In the genomic region with DNA sequence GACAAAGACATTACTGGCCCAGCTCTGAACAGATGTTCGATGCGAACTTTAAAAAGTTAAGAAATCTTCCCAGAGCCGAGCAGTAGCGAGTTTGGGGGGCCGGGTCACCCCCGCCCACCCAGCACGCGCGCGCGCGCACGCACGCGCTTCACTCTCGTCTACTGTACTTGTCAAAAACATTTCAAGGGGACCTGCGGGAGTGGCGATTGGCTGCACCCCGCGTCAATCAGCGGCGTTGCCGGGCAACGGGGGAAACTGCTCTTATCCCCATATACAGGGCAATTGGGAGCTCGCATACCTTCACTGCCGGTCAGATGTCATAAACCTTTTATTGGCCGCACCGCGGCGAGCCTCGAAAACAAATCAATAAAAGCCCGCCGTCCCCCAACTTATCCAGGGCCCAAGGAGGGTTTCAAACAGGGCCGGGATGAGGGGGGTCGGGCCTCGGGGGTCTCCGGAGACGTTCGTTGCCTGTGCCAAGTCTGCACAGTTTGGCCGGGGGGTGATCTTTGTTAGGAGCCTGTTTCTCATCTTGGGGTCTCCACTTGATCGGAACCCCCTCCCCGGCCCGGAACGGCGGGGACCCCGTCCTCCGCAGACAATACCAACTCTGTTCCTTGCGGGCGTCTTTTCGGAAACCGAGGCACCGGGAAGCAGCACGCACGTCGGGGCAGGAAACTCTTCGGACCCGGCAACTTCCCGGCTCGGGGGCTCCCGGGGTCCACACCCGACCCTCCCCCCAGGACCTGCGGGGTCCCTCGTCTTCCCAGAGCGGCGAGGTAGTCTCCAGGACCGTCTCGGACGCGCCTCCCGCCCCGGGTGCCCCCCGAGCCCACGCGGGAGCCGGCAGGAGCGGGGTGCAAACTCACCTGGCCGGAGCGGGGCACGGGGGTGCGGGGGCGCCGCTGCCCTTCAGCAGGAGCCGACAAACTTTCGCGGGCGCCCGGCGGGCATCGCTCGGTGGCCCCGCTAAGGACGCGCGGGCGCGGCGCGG, we compare ENCODE assay signal across 9 cellular contexts. TPM values are rescaled to one million over a fixed set of nuclear protein-coding genes. Genes with fewer than 3 reads are reported as not detected.
DNase-seq lines count a peak whose midpoint lies in the region; ATAC-seq and FAIRE-seq lines count a peak whose summit lies in the region.
"Had no signal": no experiment of that assay in that cellular context is flagged by ENCODE, and none has a peak within 500 bp of the region (broad histone marks: within the 10 kb centered on the region; RNA-seq: fewer than 3 reads in every experiment).

No MANE protein-coding gene starts in this region.

- DNase-seq in Ammon's horn (ENCODE audit: low spot score) (peak; percentile 96), GM19239 (ENCODE audit: insufficient read length, low spot score) (peak; percentile 98), NCI-H524 treated with DMSO at 0.1 percent for 48 hours (lab: John Stamatoyannopoulos, UW) (peak; percentile 97), cortex of kidney (lab: John Stamatoyannopoulos, UW) (peak; percentile 89), left kidney (ENCODE audit: low read depth, low spot score) (peak; percentile 99)
- DNase-seq in activated CD4-positive, alpha-beta T cell treated with anti-CD3 and anti-CD28 coated beads, Interleukin-2, amount 10 ng/mL, durations not matched to agents 7 days and 5 days = peak; percentile 98
- peak; percentile 98 for DNase-seq in stimulated activated CD4-positive, alpha-beta T cell treated with anti-CD3 and anti-CD28 coated beads, Interleukin-1b, Interleukin-23, amount 100 ng/mL, for 48 hours

- peak; percentile 78 for ATAC-seq in HG03442 (IDR thresholded peaks at IDR 0.05; ENCODE audit: unreplicated experiment)

- H3K4me1 Mint-ChIP-seq in activated CD4-positive, alpha-beta T cell treated with anti-CD3 and anti-CD28 coated beads, Interleukin-2, amount 10 ng/mL, durations not matched to agents 7 days and 5 days = peaks cover 52% of the 10 kb centered on the region

- peak overlapping the region; percentile 84 for H3K27ac Mint-ChIP-seq in activated CD4-positive, alpha-beta T cell treated with anti-CD3 and anti-CD28 coated beads, Interleukin-2, amount 10 ng/mL, durations not matched to agents 7 days and 5 days

- H3K36me3 Mint-ChIP-seq in activated CD4-positive, alpha-beta T cell treated with anti-CD3 and anti-CD28 coated beads, Interleukin-2, amount 10 ng/mL, durations not matched to agents 7 days and 5 days (ENCODE audit: low read depth) = peaks cover 17% of the 10 kb centered on the region

- no peaks in the 10 kb centered on the region for H3K9me3 Mint-ChIP-seq in activated CD4-positive, alpha-beta T cell treated with anti-CD3 and anti-CD28 coated beads, Interleukin-2, amount 10 ng/mL, durations not matched to agents 7 days and 5 days

- peak overlapping the region; percentile 83 for H3K4me3 Mint-ChIP-seq in activated CD4-positive, alpha-beta T cell treated with anti-CD3 and anti-CD28 coated beads, Interleukin-2, amount 10 ng/mL, durations not matched to agents 7 days and 5 days

- CTCF ChIA-PET in activated CD4-positive, alpha-beta T cell treated with anti-CD3 and anti-CD28 coated beads, Interleukin-2, amount 10 ng/mL, durations not matched to agents 7 days and 5 days (lab: Charles Lee) = interaction anchor here (0.9 to 1.3 kb wide), 4 partner anchors 20 to 88 kb away, joined by 3 to 5 read pairs (median 4); no protein-coding TSS in a partner anchor

- FAIRE-seq in GM19239 (lab: Jason Lieb, UNC) = peak; percentile 99
- FAIRE-seq: TTC549 had no signal

- POLR2A ChIA-PET in activated CD4-positive, alpha-beta T cell treated with anti-CD3 and anti-CD28 coated beads, Interleukin-2, amount 10 ng/mL, durations not matched to agents 7 days and 5 days (lab: Charles Lee) = interaction anchor here (1.3 kb wide), 1 partner anchor 94 kb away, joined by 4 read pairs; no protein-coding TSS in a partner anchor

- no peaks in the 10 kb centered on the region for H3K27me3 Mint-ChIP-seq in activated CD4-positive, alpha-beta T cell treated with anti-CD3 and anti-CD28 coated beads, Interleukin-2, amount 10 ng/mL, durations not matched to agents 7 days and 5 days

RNA-seq across cellular contexts. Expression of gene FOXN3, which starts 0.7 kb away (rescaled TPM):
- total RNA-seq in activated CD4-positive, alpha-beta T cell treated with anti-CD3 and anti-CD28 coated beads, Interleukin-2, amount 10 ng/mL, durations not matched to agents 7 days and 5 days = 10 to 100 TPM; 92.2 to 94.4 TPM

Comparison
In these comparisons a context has a peak if more than half of its experiments do, and no peak if none do; other contexts are left out.
1. Peak in every context shown above with its lines: DNase-seq and ATAC-seq.